Comparison of ENCODE assay signal across 8 cellular contexts in the genomic region with DNA sequence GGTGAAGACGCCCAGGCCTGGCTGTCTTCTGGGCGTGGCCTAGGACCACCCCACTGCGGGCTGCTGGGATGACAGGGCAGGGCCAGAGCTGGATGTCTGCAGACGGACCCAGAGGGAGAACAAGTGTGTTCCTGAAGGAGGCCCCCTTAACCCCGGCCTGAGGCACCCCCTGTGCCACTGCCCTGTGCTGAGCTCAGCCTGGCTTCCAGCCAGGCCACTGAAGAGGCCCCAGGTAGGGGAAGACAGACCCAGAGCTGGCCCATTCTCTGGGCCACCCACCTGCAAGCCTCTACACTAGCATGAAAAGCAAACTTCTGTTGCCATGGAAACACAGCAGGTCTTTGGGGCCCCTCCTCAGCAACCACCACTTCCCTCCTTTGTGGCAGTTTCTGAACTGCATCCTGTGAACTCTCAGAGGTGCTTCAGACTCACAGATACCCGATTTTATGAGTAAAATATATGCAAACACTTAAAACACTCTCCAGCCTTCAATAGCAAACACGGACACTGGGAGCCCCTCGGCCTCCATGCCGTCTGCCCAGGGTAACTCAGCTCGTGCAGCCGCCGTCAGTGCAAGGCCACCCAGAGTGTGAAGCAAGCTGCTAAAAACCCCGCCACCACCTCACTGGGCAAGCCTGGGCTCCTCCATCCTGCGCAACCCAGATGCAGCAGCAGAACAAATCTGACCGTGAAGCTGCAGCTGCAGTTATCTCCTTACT. TPM values are rescaled to one million over a fixed set of nuclear protein-coding genes. Genes with fewer than 3 reads are reported as not detected.
DNase-seq lines count a peak whose midpoint lies in the region; ATAC-seq and TF ChIP-seq lines count a peak whose summit lies in the region.

No MANE protein-coding gene starts in this region.

- H3K9ac ChIP-seq in smooth muscle cell (ENCODE audit: low read depth): no peak overlapping the region

- H3K9me3 ChIP-seq in lower lobe of right lung: no peaks in the 10 kb centered on the region
- H3K9me3 ChIP-seq in smooth muscle cell (replicated peaks; ENCODE audit: low read depth): no peaks in the 10 kb centered on the region

- H3K27me3 Mint-ChIP-seq in activated T-cell treated with anti-CD3 and anti-CD28 coated beads, Interleukin-2, amount 50 U/mL, for 72 hours (ENCODE audit: low read depth): no peaks in the 10 kb centered on the region

- H3K4me3 Mint-ChIP-seq in activated T-cell treated with anti-CD3 and anti-CD28 coated beads, Interleukin-2, amount 50 U/mL, for 72 hours: no peak overlapping the region

- H3K4me2 ChIP-seq in smooth muscle cell: no peak overlapping the region

- WGBS in smooth muscle cell (ENCODE audit: low lambda C conversion rate): 44% methylated on average over 15 of the region's 15 CpGs

- no peaks in the 10 kb centered on the region for H3K27me3 ChIP-seq in lower lobe of right lung (ENCODE audit: low read depth)
- no peaks in the 10 kb centered on the region for H3K27me3 ChIP-seq in smooth muscle cell (ENCODE audit: low read depth)

- DNase-seq in NCI-H345 treated with DMSO at 0.1 percent for 48 hours (lab: John Stamatoyannopoulos, UW; ENCODE audit: unreplicated experiment) (peak; percentile 80), lower lobe of right lung (no peak), smooth muscle cell (lab: John Stamatoyannopoulos, UW; ENCODE audit: unreplicated experiment) (no peak), epidermal melanocyte (ENCODE audit: insufficient read length, low spot score) (no peak), SW 1271 (lab: John Stamatoyannopoulos, UW) (no peak)
- DNase-seq in activated T-cell treated with anti-CD3 and anti-CD28 coated beads, Interleukin-2, amount 50 U/mL, for 72 hours: peak; percentile 73 to 82

- H3K79me2 ChIP-seq in smooth muscle cell (ENCODE audit: low read depth): no peaks in the 10 kb centered on the region

- H3K36me3 ChIP-seq in lower lobe of right lung (peaks cover 7% of the 10 kb centered on the region), smooth muscle cell (ENCODE audit: low read depth) (no peaks in the 10 kb centered on the region)

- peak overlapping the region; percentile 78 for H3K27ac Mint-ChIP-seq in activated T-cell treated with anti-CD3 and anti-CD28 coated beads, Interleukin-2, amount 50 U/mL, for 72 hours

- H2AFZ ChIP-seq in smooth muscle cell (ENCODE audit: low read depth): no peak overlapping the region

- peaks cover 45% of the 10 kb centered on the region for H3K4me1 ChIP-seq in lower lobe of right lung
- peaks cover 10% of the 10 kb centered on the region for H3K4me1 ChIP-seq in smooth muscle cell (ENCODE audit: low read depth)

- TF ChIP-seq CTCF in lower lobe of right lung (IDR thresholded peaks at IDR 0.05) (no peak), smooth muscle cell (IDR thresholded peaks at IDR 0.05; ENCODE audit: borderline replicate concordance, insufficient read depth, poor library complexity, severe bottlenecking) (no peak)

- no peaks in the 10 kb centered on the region for H4K20me1 ChIP-seq in smooth muscle cell (ENCODE audit: low read depth)

- no peak overlapping the region for H3K4me3 ChIP-seq in lower lobe of right lung
- H3K4me3 ChIP-seq in smooth muscle cell: no peak overlapping the region

- peaks cover 4 to 6% of the 10 kb centered on the region in 2 donors for H3K36me3 Mint-ChIP-seq in activated T-cell treated with anti-CD3 and anti-CD28 coated beads, Interleukin-2, amount 50 U/mL, for 72 hours (ENCODE audit: insufficient read depth in 2 of 2)

- H3F3A ChIP-seq in smooth muscle cell (ENCODE audit: low read depth): no peaks in the 10 kb centered on the region

- H3K9me3 Mint-ChIP-seq in activated T-cell treated with anti-CD3 and anti-CD28 coated beads, Interleukin-2, amount 50 U/mL, for 72 hours: no peaks in the 10 kb centered on the region

- intact Hi-C loops in lower lobe of right lung (cut with DNase I): loop anchor here (10.0 kb wide), 1 partner anchor 65 kb away; the partner anchor contains the start of gene CMTM7

- H3K4me1 Mint-ChIP-seq in activated T-cell treated with anti-CD3 and anti-CD28 coated beads, Interleukin-2, amount 50 U/mL, for 72 hours (ENCODE audit: low read depth): peaks cover 34% of the 10 kb centered on the region

- ATAC-seq in GM19025 (IDR thresholded peaks at IDR 0.05; ENCODE audit: low read depth, unreplicated experiment): peak; percentile 53
- ATAC-seq in HG02938 (IDR thresholded peaks at IDR 0.05; ENCODE audit: unreplicated experiment): peak; percentile 97
- ATAC-seq in activated T-cell treated with anti-CD3 and anti-CD28 coated beads, Interleukin-2, amount 50 U/mL, for 72 hours (replicated peaks in 1 of 2): peak; percentile 90 to 92
- ATAC-seq in lower lobe of right lung: peak; percentile 68 to 77

- H3K27ac ChIP-seq in lower lobe of right lung (peak overlapping the region; percentile 60), smooth muscle cell (ENCODE audit: low read depth) (no peak overlapping the region)

RNA-seq across cellular contexts. Expression of gene CMTM6, which starts 42.5 kb away (rescaled TPM):
- total RNA-seq in activated T-cell treated with anti-CD3 and anti-CD28 coated beads, Interleukin-2, amount 50 U/mL, for 72 hours: 10 to 100 TPM; 56.6 to 69.6 TPM
- total RNA-seq in lower lobe of right lung (69.5 TPM), smooth muscle cell (148 and 161 TPM in 2 replicates)
- polyA plus RNA-seq in smooth muscle cell: 99.7 and 110 TPM in 2 replicates

Comparison
In these comparisons a context has a peak if more than half of its experiments do, and no peak if none do; other contexts are left out.
1. DNase-seq: peak in NCI-H345 treated with DMSO at 0.1 percent for 48 hours (single experiment) and activated T-cell treated with anti-CD3 and anti-CD28 coated beads, Interleukin-2, amount 50 U/mL, for 72 hours (2 of 2); none in lower lobe of right lung (single experiment), smooth muscle cell (single experiment), epidermal melanocyte (single experiment) and SW 1271 (0 of 2).
2. Peak in every context shown above with its lines, with median percentiles within 50 percentile points of each other: ATAC-seq.